In the genomic region with DNA sequence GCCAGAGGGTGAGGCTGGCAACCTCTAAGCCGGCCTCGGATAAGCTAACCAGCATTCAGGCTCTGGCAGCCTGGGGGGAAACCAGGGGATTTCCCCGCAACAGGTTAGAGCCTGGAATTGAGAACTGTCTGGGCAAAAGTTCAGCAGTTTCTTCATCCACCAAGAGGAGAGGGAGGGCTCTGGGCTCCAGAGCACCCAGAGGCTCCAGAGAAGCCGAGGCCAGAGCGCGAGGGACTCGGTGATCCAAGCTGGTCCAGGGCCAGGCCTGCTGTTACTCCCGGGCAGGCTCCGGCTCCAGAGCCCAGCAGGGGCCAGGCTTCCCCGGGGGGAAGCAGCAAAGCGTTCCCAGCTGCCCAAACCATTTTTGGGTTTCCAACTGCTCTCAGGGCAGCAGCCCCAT, we compare ENCODE assay signal across 8 cellular contexts. TPM values are rescaled to one million over a fixed set of nuclear protein-coding genes. Genes with fewer than 3 reads are reported as not detected.
DNase-seq lines count a peak whose midpoint lies in the region; TF ChIP-seq lines count a peak whose summit lies in the region.
"Had no signal": no experiment of that assay in that cellular context is flagged by ENCODE, and none has a peak within 500 bp of the region (broad histone marks: within the 10 kb centered on the region; RNA-seq: fewer than 3 reads in every experiment).

No MANE protein-coding gene starts in this region.

- H3K27me3 ChIP-seq in tibial artery (no peaks in the 10 kb centered on the region), BE2C (no peaks in the 10 kb centered on the region)

- POLR2A ChIA-PET in activated CD4-positive, alpha-beta T cell treated with anti-CD3 and anti-CD28 coated beads, Interleukin-2, amount 10 ng/mL, durations not matched to agents 7 days and 5 days (lab: Charles Lee), result interaction anchor here (0.6 kb wide), 1 partner anchor 53 kb away, joined by 11 read pairs; no protein-coding TSS in a partner anchor

- H3K9me3 ChIP-seq in tibial artery, result no peaks in the 10 kb centered on the region
- H3K9me3 ChIP-seq in BE2C, result no peaks in the 10 kb centered on the region
- H3K9me3 ChIP-seq: A549 had no signal

- intact Hi-C loops in tibial artery (cut with DNase I; ENCODE audit: low total_unique reads), result no loop called here

- no peak overlapping the region for H3K4me3 Mint-ChIP-seq in activated CD4-positive, alpha-beta T cell treated with anti-CD3 and anti-CD28 coated beads, Interleukin-2, amount 10 ng/mL, durations not matched to agents 7 days and 5 days
- H3K4me3 Mint-ChIP-seq in immature natural killer cell, result peak overlapping the region in 1 of 5 donors; percentile 77
- no peak overlapping the region for H3K4me3 Mint-ChIP-seq in chondrocyte (ENCODE audit: unreplicated experiment)

- no peaks in the 10 kb centered on the region for H3K27me3 Mint-ChIP-seq in activated CD4-positive, alpha-beta T cell treated with anti-CD3 and anti-CD28 coated beads, Interleukin-2, amount 10 ng/mL, durations not matched to agents 7 days and 5 days
- peaks cover 0 to 7% (median 3%) of the 10 kb centered on the region in 3 donors for H3K27me3 Mint-ChIP-seq in immature natural killer cell (ENCODE audit: low read depth in 3 of 3)
- H3K27me3 Mint-ChIP-seq in chondrocyte (ENCODE audit: low read depth), result no peaks in the 10 kb centered on the region

- peak overlapping the region; percentile 89 for H3K27ac Mint-ChIP-seq in activated CD4-positive, alpha-beta T cell treated with anti-CD3 and anti-CD28 coated beads, Interleukin-2, amount 10 ng/mL, durations not matched to agents 7 days and 5 days
- H3K27ac Mint-ChIP-seq in immature natural killer cell, result peak overlapping the region in 4 of 6 donors; percentile 34 to 96 (median 84)
- no peak overlapping the region for H3K27ac Mint-ChIP-seq in chondrocyte (ENCODE audit: unreplicated experiment)

- CTCF ChIA-PET in activated CD4-positive, alpha-beta T cell treated with anti-CD3 and anti-CD28 coated beads, Interleukin-2, amount 10 ng/mL, durations not matched to agents 7 days and 5 days (lab: Charles Lee), result interaction anchor here (0.9 to 12.6 kb wide), 6 partner anchors 10 to 17 kb away, joined by 3 to 127 read pairs (median 7); a partner anchor contains a TSS

- H3K36me3 ChIP-seq in tibial artery (peaks cover 5 to 79% (median 37%) of the 10 kb centered on the region in 3 donors), BE2C (peaks cover 6% of the 10 kb centered on the region)

- H3K4me1 Mint-ChIP-seq in activated CD4-positive, alpha-beta T cell treated with anti-CD3 and anti-CD28 coated beads, Interleukin-2, amount 10 ng/mL, durations not matched to agents 7 days and 5 days, result peaks cover 51% of the 10 kb centered on the region
- H3K4me1 Mint-ChIP-seq in immature natural killer cell (peaks cover 55 to 60% of the 10 kb centered on the region in 2 donors), chondrocyte (ENCODE audit: low read depth) (peaks cover 3% of the 10 kb centered on the region)

- peaks cover 14% of the 10 kb centered on the region for H3K36me3 Mint-ChIP-seq in activated CD4-positive, alpha-beta T cell treated with anti-CD3 and anti-CD28 coated beads, Interleukin-2, amount 10 ng/mL, durations not matched to agents 7 days and 5 days (ENCODE audit: low read depth)
- H3K36me3 Mint-ChIP-seq in immature natural killer cell, result no peaks in the 10 kb centered on the region
- peaks cover 9% of the 10 kb centered on the region for H3K36me3 Mint-ChIP-seq in chondrocyte (ENCODE audit: low read depth)

- H3K4me1 ChIP-seq in tibial artery (peaks cover 0 to 26% (median 14%) of the 10 kb centered on the region in 4 donors), BE2C (peaks cover 17% of the 10 kb centered on the region)
- H3K4me1 ChIP-seq: A549 had no signal

- no peak for TF ChIP-seq CTCF in tibial artery (IDR thresholded peaks at IDR 0.05)
- TF ChIP-seq CTCF in BE2C (IDR thresholded peaks at IDR 0.05; ENCODE audit: low read depth, low read length), result no peak
- no peak for TF ChIP-seq CTCF in chondrocyte (IDR thresholded peaks at IDR 0.05)

- peak overlapping the region; percentile 58 to 75 for H3K27ac ChIP-seq in tibial artery
- H3K27ac ChIP-seq: A549 had no signal

- no peak overlapping the region for H3K4me3 ChIP-seq in tibial artery
- no peak overlapping the region for H3K4me3 ChIP-seq in BE2C (ENCODE audit: low read depth, low read length)
- H3K4me3 ChIP-seq: A549 had no signal

- no peaks in the 10 kb centered on the region for H3K9me3 Mint-ChIP-seq in activated CD4-positive, alpha-beta T cell treated with anti-CD3 and anti-CD28 coated beads, Interleukin-2, amount 10 ng/mL, durations not matched to agents 7 days and 5 days
- no peaks in the 10 kb centered on the region for H3K9me3 Mint-ChIP-seq in immature natural killer cell
- H3K9me3 Mint-ChIP-seq in chondrocyte (ENCODE audit: low read depth), result no peaks in the 10 kb centered on the region

- DNase-seq in activated CD4-positive, alpha-beta T cell treated with anti-CD3 and anti-CD28 coated beads, Interleukin-2, amount 10 ng/mL, durations not matched to agents 7 days and 5 days, result no peak
- no peak for DNase-seq in activated CD4-positive, alpha-beta T cell treated with anti-CD3 and anti-CD28 coated beads, Interleukin-2, amount 50 U/mL, for 1 hour
- DNase-seq in immature natural killer cell, result no peak
- DNase-seq in tibial artery, result peak; percentile 79 to 90
- no peak for DNase-seq in BE2C
- no peak for DNase-seq in chondrocyte (ENCODE audit: low spot score)

RNA-seq across cellular contexts. Expression of a gene that starts 13.3 kb away (rescaled TPM):
- total RNA-seq in activated CD4-positive, alpha-beta T cell treated with anti-CD3 and anti-CD28 coated beads, Interleukin-2, amount 10 ng/mL, durations not matched to agents 7 days and 5 days, result 100 to 1,000 TPM; 184 to 187 TPM
- 10 to 100 TPM; 12.6 to 41.2 (median 21.2) TPM for polyA plus RNA-seq in immature natural killer cell
- 28.4 TPM for polyA plus RNA-seq in BE2C (2012; ENCODE audit: insufficient read depth, insufficient read length, low read depth)
- total RNA-seq in chondrocyte, result 1.6 to 2.7 TPM (median 2.4 TPM) in 3 replicates

RNA-seq across cellular contexts. Expression of a gene that starts 17.5 kb away (rescaled TPM):
- total RNA-seq in activated CD4-positive, alpha-beta T cell treated with anti-CD3 and anti-CD28 coated beads, Interleukin-2, amount 10 ng/mL, durations not matched to agents 7 days and 5 days, result 10 to 100 TPM; 58.5 to 62.8 TPM
- 10 to 100 TPM; 21.3 to 29.6 (median 25.3) TPM for polyA plus RNA-seq in immature natural killer cell
- polyA plus RNA-seq in BE2C (2012; ENCODE audit: insufficient read depth, insufficient read length, low read depth), result 131 TPM
- 32.0 to 35.9 TPM (median 34.8 TPM) in 3 replicates for total RNA-seq in chondrocyte

RNA-seq across cellular contexts. Expression of a gene that starts 32.4 kb away (rescaled TPM):
- total RNA-seq in activated CD4-positive, alpha-beta T cell treated with anti-CD3 and anti-CD28 coated beads, Interleukin-2, amount 10 ng/mL, durations not matched to agents 7 days and 5 days, result 10 to 100 TPM; 21.5 to 21.8 TPM
- 10 to 100 TPM in 1 of 3 donors, 1 to 10 TPM in 2; 2.2 to 13.2 (median 7.7) TPM for polyA plus RNA-seq in immature natural killer cell
- polyA plus RNA-seq in BE2C (2012; ENCODE audit: insufficient read depth, insufficient read length, low read depth), result 229 TPM
- total RNA-seq in chondrocyte, result 14.8 to 17.2 TPM (median 15.2 TPM) in 3 replicates

RNA-seq across cellular contexts. Expression of a gene that starts 46.3 kb away (rescaled TPM):
- total RNA-seq in activated CD4-positive, alpha-beta T cell treated with anti-CD3 and anti-CD28 coated beads, Interleukin-2, amount 10 ng/mL, durations not matched to agents 7 days and 5 days, result not detected
- 10 to 100 TPM in 1 of 3 donors, 1 to 10 TPM in 2; 3.4 to 30.4 (median 8.2) TPM for polyA plus RNA-seq in immature natural killer cell
- not detected for polyA plus RNA-seq in BE2C (2012; ENCODE audit: insufficient read depth, insufficient read length, low read depth)
- not detected in 3 replicates for total RNA-seq in chondrocyte
- total RNA-seq: fibroblast of lung had no signal

RNA-seq across cellular contexts. Expression of a gene that starts 49.3 kb away (rescaled TPM):
- 1,000 to 10,000 TPM; 1,140 to 1,273 TPM for total RNA-seq in activated CD4-positive, alpha-beta T cell treated with anti-CD3 and anti-CD28 coated beads, Interleukin-2, amount 10 ng/mL, durations not matched to agents 7 days and 5 days
- 100 to 1,000 TPM; 416 to 572 (median 473) TPM for polyA plus RNA-seq in immature natural killer cell
- 282 TPM for polyA plus RNA-seq in BE2C (2012; ENCODE audit: insufficient read depth, insufficient read length, low read depth)
- 1,066 to 2,807 TPM (median 2,760 TPM) in 3 replicates for total RNA-seq in chondrocyte

Comparison
In these comparisons a context has a peak if more than half of its experiments do, and no peak if none do; other contexts are left out.
1. DNase-seq: peak in tibial artery (2 of 2); none in activated CD4-positive, alpha-beta T cell treated with anti-CD3 and anti-CD28 coated beads, Interleukin-2, amount 10 ng/mL, durations not matched to agents 7 days and 5 days (single experiment), activated CD4-positive, alpha-beta T cell treated with anti-CD3 and anti-CD28 coated beads, Interleukin-2, amount 50 U/mL, for 1 hour (single experiment), immature natural killer cell (0 of 3), BE2C (single experiment) and chondrocyte (single experiment).
2. RNA of a gene that starts 13.3 kb away (total RNA-seq): 184 to 187 TPM in activated CD4-positive, alpha-beta T cell treated with anti-CD3 and anti-CD28 coated beads, Interleukin-2, amount 10 ng/mL, durations not matched to agents 7 days and 5 days; 1.6 to 2.7 TPM in chondrocyte; every median in the first group is over 10 times any median in the second.